In genomic region chr17:51745993-51746392, GRCh38 we compare ENCODE assay signal across 23 cellular contexts.
DNase-seq lines count a peak whose midpoint lies in the region; ATAC-seq and TF ChIP-seq lines count a peak whose summit lies in the region.
"Had no signal": no experiment of that assay in that cellular context is flagged by ENCODE, and none has a peak within 500 bp of the region (broad histone marks: within the 10 kb centered on the region; RNA-seq: fewer than 3 reads in every experiment).

No MANE protein-coding gene starts in this region.

- H3K4me1 Mint-ChIP-seq in GM23338 (peaks cover 13% of the 10 kb centered on the region), progenitor cell of endocrine pancreas (ENCODE audit: low read depth) (peaks cover 19% of the 10 kb centered on the region)

- TF ChIP-seq CTCF in GM23338 (conservative IDR thresholded peaks at IDR 0.05; ENCODE audit: low read depth in 2 of 2) (no peak), progenitor cell of endocrine pancreas (IDR thresholded peaks at IDR 0.05; ENCODE audit: unreplicated experiment) (no peak)

- H3K36me3 Mint-ChIP-seq in GM23338 (ENCODE audit: low read depth) (no peaks in the 10 kb centered on the region), progenitor cell of endocrine pancreas (ENCODE audit: insufficient read depth) (no peaks in the 10 kb centered on the region)
- H3K36me3 Mint-ChIP-seq: brain had no signal

- no peak overlapping the region for H3K4me3 Mint-ChIP-seq in GM23338
- no peak overlapping the region for H3K4me3 Mint-ChIP-seq in progenitor cell of endocrine pancreas (ENCODE audit: low read depth)
- H3K4me3 Mint-ChIP-seq: activated naive CD4-positive, alpha-beta T cell treated with anti-CD3 and anti-CD28 coated beads for 36 hours; activated T-cell treated with anti-CD3 and anti-CD28 coated beads, Interleukin-2, amount 50 U/mL, for 72 hours; brain; stimulated activated naive CD8-positive, alpha-beta T cell treated with anti-CD3 and anti-CD28 coated beads, Interleukin-15, Interleukin-2, amounts not matched to agents 100 ng/mL and 50 ng/mL, for 24 hours had no signal

- no peak for ATAC-seq in GM23338
- ATAC-seq: activated T-cell treated with anti-CD3 and anti-CD28 coated beads, Interleukin-2, amount 50 U/mL, for 72 hours; K562; Panc1 had no signal

- no peaks in the 10 kb centered on the region for H4K20me1 ChIP-seq in GM23338 (replicated peaks; ENCODE audit: insufficient read depth)

- DNase-seq in GM23338 (ENCODE audit: low spot score) (no peak), NCI-H748 treated with DMSO at 0.1 percent for 48 hours (lab: John Stamatoyannopoulos, UW) (peak; percentile 17), epithelial cell of prostate (ENCODE audit: low read depth, low spot score) (peak; percentile 48), progenitor cell of endocrine pancreas (ENCODE audit: low spot score, unreplicated experiment) (no peak), NCI-H526 (lab: John Stamatoyannopoulos, UW) (no peak), NCI-H1930 (lab: John Stamatoyannopoulos, UW) (no peak), SW 1271 (lab: John Stamatoyannopoulos, UW) (no peak), activated gamma-delta T cell treated with Interleukin-2 at 50 U/mL for 16 hours (no peak)
- DNase-seq: activated CD4-positive, CD25-positive, alpha-beta regulatory T cell; activated naive CD4-positive, alpha-beta T cell treated with anti-CD3 and anti-CD28 coated beads for 36 hours; activated T-cell treated with anti-CD3 and anti-CD28 coated beads, Interleukin-2, amount 50 U/mL, for 72 hours; adrenal gland; effector CD8-positive, alpha-beta T cell; NCI-H1105; NCI-H2029; NCI-H446 treated with DMSO at 0.1 percent for 48 hours; SJCRH30; T-helper 1 cell had no signal

- H3K9me3 Mint-ChIP-seq in GM23338 (no peaks in the 10 kb centered on the region), progenitor cell of endocrine pancreas (ENCODE audit: low read depth) (no peaks in the 10 kb centered on the region)
- H3K9me3 Mint-ChIP-seq: activated naive CD4-positive, alpha-beta T cell treated with anti-CD3 and anti-CD28 coated beads for 36 hours; activated T-cell treated with anti-CD3 and anti-CD28 coated beads, Interleukin-2, amount 50 U/mL, for 72 hours; stimulated activated naive CD8-positive, alpha-beta T cell treated with anti-CD3 and anti-CD28 coated beads, Interleukin-15, Interleukin-2, amounts not matched to agents 100 ng/mL and 50 ng/mL, for 24 hours had no signal

- H3K27me3 Mint-ChIP-seq in GM23338 (ENCODE audit: insufficient read depth, low read depth, poor library complexity) (peaks cover 4% of the 10 kb centered on the region), progenitor cell of endocrine pancreas (peaks cover 46% of the 10 kb centered on the region)
- H3K27me3 Mint-ChIP-seq: brain had no signal

- no peaks in the 10 kb centered on the region for H3K36me3 ChIP-seq in GM23338 (ENCODE audit: insufficient read depth)
- H3K36me3 ChIP-seq: adrenal gland, esophagus muscularis mucosa, SJCRH30 had no signal

- peak overlapping the region; percentile 76; the same call in 1 of the 2 replicates for H2AFZ ChIP-seq in GM23338

- no peaks in the 10 kb centered on the region for H3K79me2 ChIP-seq in GM23338 (replicated peaks; ENCODE audit: insufficient read depth)

- no peaks in the 10 kb centered on the region for H3K27me3 ChIP-seq in GM23338 (ENCODE audit: insufficient read depth)
- H3K27me3 ChIP-seq: adrenal gland, esophagus muscularis mucosa, SJCRH30 had no signal

- H3K27ac ChIP-seq in GM23338 (ENCODE audit: low read depth) (no peak overlapping the region), epithelial cell of prostate (peak overlapping the region; percentile 48)
- H3K27ac ChIP-seq: adrenal gland, esophagus muscularis mucosa, SJCRH30 had no signal

- peak overlapping the region; percentile 39; the same call in 1 of the 2 replicates for H3K27ac Mint-ChIP-seq in GM23338
- H3K27ac Mint-ChIP-seq in progenitor cell of endocrine pancreas, result peak overlapping the region; percentile 41
- H3K27ac Mint-ChIP-seq: activated naive CD4-positive, alpha-beta T cell treated with anti-CD3 and anti-CD28 coated beads for 36 hours; brain; stimulated activated naive CD8-positive, alpha-beta T cell treated with anti-CD3 and anti-CD28 coated beads, Interleukin-15, Interleukin-2, amounts not matched to agents 100 ng/mL and 50 ng/mL, for 24 hours had no signal

- H3K4me1 ChIP-seq in GM23338 (ENCODE audit: insufficient read depth), result peaks cover 18% of the 10 kb centered on the region
- H3K4me1 ChIP-seq: adrenal gland, esophagus muscularis mucosa, SJCRH30 had no signal

- no peak overlapping the region for H3K4me3 ChIP-seq in GM23338
- H3K4me3 ChIP-seq: adrenal gland, esophagus muscularis mucosa, K562, SJCRH30 had no signal

- no peak overlapping the region for H3K4me2 ChIP-seq in GM23338

- H3F3A ChIP-seq in GM23338 (replicated peaks; ENCODE audit: low read depth), result no peaks in the 10 kb centered on the region

- peaks cover 12% of the 10 kb centered on the region for H3K9me2 ChIP-seq in GM23338 (ENCODE audit: insufficient read depth)

TF ChIP-seq in GM23338, 12 proteins besides CTCF, POLR2A, EP300 and RAD21:
- TF ChIP-seq ETS1 (IDR thresholded peaks at IDR 0.05) (no peak), ZNF331 (CRISPR knock-in tag; IDR thresholded peaks at IDR 0.05; ENCODE audit: low read depth) (no peak), JUNB (IDR thresholded peaks at IDR 0.05; ENCODE audit: unreplicated experiment) (no peak), EZH2phosphoT487 (IDR thresholded peaks at IDR 0.05; ENCODE audit: unreplicated experiment) (no peak), ZNF114 (CRISPR knock-in tag; IDR thresholded peaks at IDR 0.05) (no peak), ZNF462 (CRISPR knock-in tag; IDR thresholded peaks at IDR 0.05) (no peak), POLR2AphosphoS5 (IDR thresholded peaks at IDR 0.05; ENCODE audit: low read depth) (no peak)
TF ChIP-seq in GM23338: peak in this region for 0.

Comparison
In these comparisons a context has a peak if more than half of its experiments do, and no peak if none do; other contexts are left out.
1. DNase-seq: peak in NCI-H748 treated with DMSO at 0.1 percent for 48 hours (single experiment) and epithelial cell of prostate (single experiment); none in GM23338 (single experiment), progenitor cell of endocrine pancreas (single experiment), NCI-H526 (0 of 2), NCI-H1930 (0 of 2), SW 1271 (0 of 2) and activated gamma-delta T cell treated with Interleukin-2 at 50 U/mL for 16 hours (single experiment).